Comparison of ENCODE assay signal across 11 cellular contexts in the genomic region with DNA sequence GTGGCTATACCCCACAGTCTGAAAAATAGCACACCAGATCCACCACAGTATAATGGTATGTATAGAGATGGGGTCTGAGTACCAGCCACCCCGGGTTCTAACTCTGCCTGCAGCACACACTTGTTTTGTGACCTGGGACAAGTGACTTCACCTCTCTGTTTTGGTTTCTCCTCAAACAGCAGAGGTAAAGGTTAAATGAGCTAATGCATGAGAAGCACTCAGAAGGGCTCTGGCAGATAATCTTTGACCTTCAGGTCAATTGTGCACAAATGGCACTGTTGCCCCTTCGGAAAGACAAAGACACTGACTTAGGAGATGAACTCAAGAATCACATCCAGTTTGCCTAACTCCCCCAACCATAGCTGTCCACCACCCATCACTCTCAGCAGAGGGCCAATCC. TPM values are rescaled to one million over a fixed set of nuclear protein-coding genes. Genes with fewer than 3 reads are reported as not detected.
DNase-seq lines count a peak whose midpoint lies in the region; ATAC-seq and TF ChIP-seq lines count a peak whose summit lies in the region.
"Had no signal": no experiment of that assay in that cellular context is flagged by ENCODE, and none has a peak within 500 bp of the region (broad histone marks: within the 10 kb centered on the region; RNA-seq: fewer than 3 reads in every experiment).

No MANE protein-coding gene starts in this region.

- peak in 1 of 3 donors; percentile 20 for DNase-seq in CD4-positive, CD25-positive, alpha-beta regulatory T cell
- DNase-seq in dorsolateral prefrontal cortex (no peak), progenitor cell of endocrine pancreas (ENCODE audit: low spot score, unreplicated experiment) (no peak), lower leg skin (ENCODE audit: low spot score in 2 of 2) (no peak), HK-2 (ENCODE audit: unreplicated experiment) (no peak)
- DNase-seq: NCI-H1417; NK-92 treated with Interleukin-12 subunit alpha and Interleukin-12 subunit beta, amount 100 ng/mL, for 24 hours; SW 1271 had no signal

- H3K9me3 ChIP-seq in CD4-positive, CD25-positive, alpha-beta regulatory T cell (ENCODE audit: control insufficient read depth in 2 of 2, low read length in 2 of 2) = no peaks in the 10 kb centered on the region
- no peaks in the 10 kb centered on the region for H3K9me3 ChIP-seq in KOPT-K1 (ENCODE audit: insufficient read depth, low read length, poor library complexity, severe bottlenecking)

- H3K36me3 ChIP-seq in CD4-positive, CD25-positive, alpha-beta regulatory T cell (ENCODE audit: control insufficient read depth, insufficient read depth, low read length) = peaks cover 5% of the 10 kb centered on the region
- H3K36me3 ChIP-seq in KOPT-K1 (ENCODE audit: insufficient read depth, low read length) = peaks cover 72% of the 10 kb centered on the region

- peak overlapping the region; percentile 99 for H3K4me3 ChIP-seq in CD4-positive, CD25-positive, alpha-beta regulatory T cell (ENCODE audit: low read depth, low read length)
- no peak overlapping the region for H3K4me3 ChIP-seq in dorsolateral prefrontal cortex
- no peak overlapping the region for H3K4me3 ChIP-seq in lower leg skin (ENCODE audit: low read depth, poor library complexity, severe bottlenecking)

- H3K27ac ChIP-seq in CD4-positive, CD25-positive, alpha-beta regulatory T cell (ENCODE audit: insufficient read depth, low read length, poor library complexity, severe bottlenecking) = peak overlapping the region; percentile 100
- peak overlapping the region; percentile 26 for H3K27ac ChIP-seq in KOPT-K1 (ENCODE audit: low read depth, low read length, poor library complexity, severe bottlenecking)
- H3K27ac ChIP-seq in dorsolateral prefrontal cortex = peak overlapping the region in 54 of 59 donors; percentile 20 to 100 (median 100)

- peaks cover 0 to 3% (median 0%) of the 10 kb centered on the region in 7 donors for H3K9me3 Mint-ChIP-seq in CD4-positive, CD25-positive, alpha-beta regulatory T cell
- H3K9me3 Mint-ChIP-seq in progenitor cell of endocrine pancreas (ENCODE audit: low read depth) = no peaks in the 10 kb centered on the region

- TF ChIP-seq POLR2A in lower leg skin (IDR thresholded peaks at IDR 0.05) = no peak

- peaks cover 70% of the 10 kb centered on the region for H3K4me1 ChIP-seq in CD4-positive, CD25-positive, alpha-beta regulatory T cell (ENCODE audit: control insufficient read depth, insufficient read depth, low read length, poor library complexity, severe bottlenecking)

- ATAC-seq in CD4-positive, CD25-positive, alpha-beta regulatory T cell (ENCODE audit: low read depth in 2 of 2) = no peak
- ATAC-seq in GM18858 (IDR thresholded peaks at IDR 0.05; ENCODE audit: unreplicated experiment) (no peak), HG02798 (IDR thresholded peaks at IDR 0.05; ENCODE audit: poor library complexity, unreplicated experiment) (no peak)

- peak overlapping the region; percentile 95 to 100 (median 99) for H3K27ac Mint-ChIP-seq in CD4-positive, CD25-positive, alpha-beta regulatory T cell
- peak overlapping the region; percentile 10 for H3K27ac Mint-ChIP-seq in progenitor cell of endocrine pancreas

- peaks cover 12% of the 10 kb centered on the region for H3K36me3 Mint-ChIP-seq in CD4-positive, CD25-positive, alpha-beta regulatory T cell
- peaks cover 15% of the 10 kb centered on the region for H3K36me3 Mint-ChIP-seq in progenitor cell of endocrine pancreas (ENCODE audit: insufficient read depth)

- no peaks in the 10 kb centered on the region for H3K27me3 ChIP-seq in CD4-positive, CD25-positive, alpha-beta regulatory T cell (ENCODE audit: control insufficient read depth, insufficient read depth, low read length)
- H3K27me3 ChIP-seq in dorsolateral prefrontal cortex = no peaks in the 10 kb centered on the region

- peaks cover 27 to 81% (median 56%) of the 10 kb centered on the region in 4 donors for H3K4me1 Mint-ChIP-seq in CD4-positive, CD25-positive, alpha-beta regulatory T cell
- H3K4me1 Mint-ChIP-seq in progenitor cell of endocrine pancreas (ENCODE audit: low read depth) = peaks cover 57% of the 10 kb centered on the region

- intact Hi-C loops in dorsolateral prefrontal cortex (cut with DNase I) (no loop called here), lower leg skin (cut with DNase I; ENCODE audit: low total_unique reads) (no loop called here)

- 50 to 91% methylated on average over 2 of the region's 2 CpGs for WGBS in lower leg skin, 2 donors

- H3K27me3 Mint-ChIP-seq in CD4-positive, CD25-positive, alpha-beta regulatory T cell = no peaks in the 10 kb centered on the region
- no peaks in the 10 kb centered on the region for H3K27me3 Mint-ChIP-seq in progenitor cell of endocrine pancreas

- peak overlapping the region in 3 of 4 donors; percentile 22 to 90 (median 29) for H3K4me3 Mint-ChIP-seq in CD4-positive, CD25-positive, alpha-beta regulatory T cell
- no peak overlapping the region for H3K4me3 Mint-ChIP-seq in progenitor cell of endocrine pancreas (ENCODE audit: low read depth)

- TF ChIP-seq CTCF in dorsolateral prefrontal cortex (IDR thresholded peaks at IDR 0.05 in 54 of 56, conservative IDR thresholded peaks at IDR 0.05 in 2 of 56; ENCODE audit: low read depth in 1 of 56, partially characterized antibody in 56 of 56) = no peak
- no peak for TF ChIP-seq CTCF in progenitor cell of endocrine pancreas (IDR thresholded peaks at IDR 0.05; ENCODE audit: unreplicated experiment)
- no peak for TF ChIP-seq CTCF in lower leg skin (IDR thresholded peaks at IDR 0.05)

RNA-seq across cellular contexts. Expression of a gene that starts 7.7 kb away (rescaled TPM):
- total RNA-seq in CD4-positive, CD25-positive, alpha-beta regulatory T cell = 84.7 TPM
- under 1 TPM; 0.58 to 0.84 (median 0.69) TPM for polyA plus RNA-seq in CD4-positive, CD25-positive, alpha-beta regulatory T cell
- total RNA-seq in dorsolateral prefrontal cortex (10 to 100 TPM; 28.4 to 56.1 (median 40.3) TPM), progenitor cell of endocrine pancreas (90.6 and 94.7 TPM in 2 replicates), lower leg skin (10 to 100 TPM; 21.8 to 29.5 (median 27.6) TPM)

RNA-seq across cellular contexts. Expression of a gene that starts 24.8 kb away (rescaled TPM):
- total RNA-seq in CD4-positive, CD25-positive, alpha-beta regulatory T cell = 45.5 TPM
- 100 to 1,000 TPM; 106 to 127 (median 115) TPM for polyA plus RNA-seq in CD4-positive, CD25-positive, alpha-beta regulatory T cell
- total RNA-seq in dorsolateral prefrontal cortex = 100 to 1,000 TPM in 2 of 120 experiments, 10 to 100 TPM in 118; 50.2 to 109 (median 75.1) TPM
- 172 and 173 TPM in 2 replicates for total RNA-seq in progenitor cell of endocrine pancreas
- 10 to 100 TPM; 38.8 to 56.1 (median 44.2) TPM for total RNA-seq in lower leg skin

RNA-seq across cellular contexts. Expression of a gene that starts 57.5 kb away (rescaled TPM):
- 27.4 TPM for total RNA-seq in CD4-positive, CD25-positive, alpha-beta regulatory T cell
- 100 to 1,000 TPM; 101 to 160 (median 144) TPM for polyA plus RNA-seq in CD4-positive, CD25-positive, alpha-beta regulatory T cell
- total RNA-seq in dorsolateral prefrontal cortex (100 to 1,000 TPM in 7 of 120 experiments, 10 to 100 TPM in 113; 40.1 to 114 (median 78.7) TPM), progenitor cell of endocrine pancreas (33.6 and 35.4 TPM in 2 replicates), lower leg skin (10 to 100 TPM; 54.1 to 64.8 (median 56.0) TPM)

Comparison
In these comparisons a context has a peak if more than half of its experiments do, and no peak if none do; other contexts are left out.
1. H3K27ac ChIP-seq: peak in every context shown above with its lines; median percentile 100 in CD4-positive, CD25-positive, alpha-beta regulatory T cell; 100 in dorsolateral prefrontal cortex; 26 in KOPT-K1.